9 cellular contexts compared by ENCODE assay signal in genomic region chr9:27499481-27499880, GRCh38. TPM values are rescaled to one million over a fixed set of nuclear protein-coding genes. Genes with fewer than 3 reads are reported as not detected.
A peak's percentile ranks its signal among the peaks of the same experiment; 100 is the strongest.
DNase-seq lines count a peak whose midpoint lies in the region; ATAC-seq, FAIRE-seq and TF ChIP-seq lines count a peak whose summit lies in the region.
"Had no signal": no experiment of that assay in that cellular context is flagged by ENCODE, and none has a peak within 500 bp of the region (broad histone marks: within the 10 kb centered on the region; RNA-seq: fewer than 3 reads in every experiment).

No MANE protein-coding gene starts in this region.

- CTCF ChIA-PET in GM12878 (lab: Yijun Ruan, JAX), result no interaction called here

- H3K27ac ChIP-seq in GM12878 (ENCODE audit: control insufficient read depth, insufficient read depth), result no peak overlapping the region
- H3K27ac ChIP-seq: SJCRH30 had no signal

- TF ChIP-seq RAD21 in GM12878 (IDR thresholded peaks at IDR 0.05; ENCODE audit: insufficient read depth, low read depth, low read length), result no peak

- no peak overlapping the region for H3K4me2 ChIP-seq in GM12878 (ENCODE audit: control insufficient read depth, insufficient read depth)

- H3K9ac ChIP-seq in GM12878 (ENCODE audit: control insufficient read depth, insufficient read depth, low read length), result no peak overlapping the region

- peak; percentile 83 for FAIRE-seq in GM12878 (lab: Jason Lieb, UNC)

- ATAC-seq in GM19043 (IDR thresholded peaks at IDR 0.05; ENCODE audit: low read depth, unreplicated experiment) (peak; percentile 78), GM12878 (peak; percentile 68)

- no peaks in the 10 kb centered on the region for H3K79me2 ChIP-seq in GM12878 (ENCODE audit: control insufficient read depth, insufficient read depth, low read length)

- 3% methylated on average over 2 of the region's 2 CpGs for WGBS in GM12878 (ENCODE audit: insufficient coverage, insufficient replicate concordance, low lambda C conversion rate, missing lambda C conversion rate)

- no peaks in the 10 kb centered on the region for H4K20me1 ChIP-seq in GM12878 (ENCODE audit: control insufficient read depth, insufficient read depth)

- DNase-seq in HPDE6-E6E7 (ENCODE audit: extremely low spot score) (peak; percentile 62), GM12878 (ENCODE audit: low read depth, low spot score) (no peak), retinal pigment epithelial cell (ENCODE audit: low read depth) (peak; percentile 9), GF-D8 (lab: John Stamatoyannopoulos, UW) (no peak), HuH-7.5 (ENCODE audit: low spot score) (no peak)
- no peak for DNase-seq in effector CD8-positive, alpha-beta T cell (lab: John Stamatoyannopoulos, UW)
- DNase-seq: activated naive CD4-positive, alpha-beta T cell treated with anti-CD3 and anti-CD28 coated beads, Interleukin-2, amount 50 U/mL, for 16 hours; SJCRH30 had no signal

- H3K4me3 ChIP-seq in GM12878 (no peak overlapping the region), retinal pigment epithelial cell (ENCODE audit: low read length) (no peak overlapping the region)
- H3K4me3 ChIP-seq: SJCRH30 had no signal

- TF ChIP-seq CTCF in GM12878 (IDR thresholded peaks at IDR 0.05 in 2 of 3, conservative IDR thresholded peaks at IDR 0.05 in 1 of 3; ENCODE audit: control insufficient read depth in 2 of 3, extremely low read depth in 1 of 3, insufficient read depth in 1 of 3, low read depth in 3 of 3, low read length in 3 of 3), result no peak
- no peak for TF ChIP-seq CTCF in retinal pigment epithelial cell (conservative IDR thresholded peaks at IDR 0.05; ENCODE audit: low read depth, low read length)

- no peaks in the 10 kb centered on the region for H3K36me3 ChIP-seq in GM12878 (ENCODE audit: control insufficient read depth in 2 of 2, insufficient read depth in 2 of 2, low read length in 1 of 2)
- H3K36me3 ChIP-seq: SJCRH30 had no signal

- RAD21 ChIA-PET in GM12878 (lab: Charles Lee; ENCODE audit: unreplicated experiment), result interaction anchor here (1.2 to 1.3 kb wide), 2 partner anchors 132 to 166 kb away, joined by 3 to 4 read pairs; no protein-coding TSS in a partner anchor

- intact Hi-C loops in GM12878 (cut with micrococcal nuclease; ENCODE audit: unreplicated experiment), result no loop called here

- H3K27me3 ChIP-seq in GM12878 (replicated peaks in 1 of 2; ENCODE audit: control insufficient read depth in 2 of 2, insufficient read depth in 2 of 2, low read length in 1 of 2), result no peaks in the 10 kb centered on the region
- H3K27me3 ChIP-seq: SJCRH30 had no signal

- H3K9me3 ChIP-seq in GM12878 (replicated peaks; ENCODE audit: control insufficient read depth, insufficient read depth, low read length), result no peaks in the 10 kb centered on the region; the same call in 2 of the 3 replicates
- H3K9me3 ChIP-seq: SJCRH30 had no signal

- BruUV-seq in GM12878 (replicated peaks; lab: Mats Ljungman, UMichigan), result no TSS peak

- SMC1A ChIA-PET in GM12878 (lab: Charles Lee; ENCODE audit: uncharacterized antibody, unreplicated experiment), result interaction anchor here (1.1 kb wide), 1 partner anchor 10 kb away, joined by 4 read pairs; no protein-coding TSS in a partner anchor

- TF ChIP-seq POLR2A in GM12878 (IDR thresholded peaks at IDR 0.05; ENCODE audit: low read depth, low read length), result no peak

- no peak overlapping the region for H2AFZ ChIP-seq in GM12878 (ENCODE audit: control insufficient read depth, low read depth, low read length)

- H3K4me1 ChIP-seq in GM12878 (ENCODE audit: control insufficient read depth, insufficient read depth, low read length), result peaks cover 7% of the 10 kb centered on the region; the same call in 1 of the 2 replicates
- H3K4me1 ChIP-seq: SJCRH30 had no signal

- no peak for TF ChIP-seq EP300 in GM12878 (IDR thresholded peaks at IDR 0.05; ENCODE audit: borderline replicate concordance in 1 of 2, control insufficient read depth in 1 of 2, low read depth in 2 of 2, low read length in 2 of 2)

- in situ Hi-C loops in GM12878 (cut with MboI), result no loop called here

- POLR2A ChIA-PET in GM12878 (lab: Charles Lee), result no interaction called here

TF ChIP-seq in GM12878, 131 proteins besides CTCF, POLR2A, EP300 and RAD21 (continues in another document):
- no peak for TF ChIP-seq IRF4 (IDR thresholded peaks at IDR 0.05; ENCODE audit: low read depth, low read length)
- no peak for TF ChIP-seq POLR2AphosphoS2 (IDR thresholded peaks at IDR 0.05; ENCODE audit: low read depth, low read length)
- TF ChIP-seq IRF5 (IDR thresholded peaks at IDR 0.05; ENCODE audit: borderline replicate concordance), result no peak
- no peak for TF ChIP-seq ZZZ3 (IDR thresholded peaks at IDR 0.05; ENCODE audit: control insufficient read depth, insufficient read length, low read depth)
- TF ChIP-seq JUNB (IDR thresholded peaks at IDR 0.05), result peak; percentile 44
- peak in 1 of 2 experiments; percentile 14; a peak in 1 of 4 replicates for TF ChIP-seq ETV6 (conservative IDR thresholded peaks at IDR 0.05 in 1 of 2, IDR thresholded peaks at IDR 0.05 in 1 of 2; ENCODE audit: borderline replicate concordance in 1 of 2, low read depth in 1 of 2)
- TF ChIP-seq ATF2 (IDR thresholded peaks at IDR 0.05; ENCODE audit: low read length), result no peak
- no peak for TF ChIP-seq BRCA1 (IDR thresholded peaks at IDR 0.05; ENCODE audit: low read depth, low read length)

RNA-seq across cellular contexts. Expression of gene IFNK, which starts 24.6 kb away (rescaled TPM):
- total RNA-seq in GM12878 (2013; cell fraction: nucleolus; rRNA removed), result not detected in 2 replicates
- total RNA-seq in GM12878 (2014; rRNA removed), result not detected in 2 replicates
- not detected in 2 replicates for total RNA-seq in GM12878 (2014; rRNA removed; fragmentation: Illumina TruSeq; extraction: Trizol)
- total RNA-seq in GM12878 (2021), result not detected in 2 replicates
- polyA plus RNA-seq in GM12878 (2011; ENCODE audit: low read depth), result not detected
- polyA plus RNA-seq in GM12878 (2011; rRNA removed), result not detected in 2 replicates
- not detected in 2 replicates for polyA plus RNA-seq in GM12878 (2011; cell fraction: cytosol; rRNA removed)
- polyA plus RNA-seq in GM12878 (2011; cell fraction: nucleus; rRNA removed), result not detected in 2 replicates
- not detected in 2 replicates for polyA plus RNA-seq in GM12878 (2012)
- not detected in 2 replicates for polyA plus RNA-seq in GM12878 (2014; fragmentation: Illumina TruSeq; extraction: Trizol)
- not detected for polyA plus RNA-seq in GM12878 (2014; fragmentation: Nextera tagmentation; extraction: Ambion mirVana)
- 0.06 TPM in 1 of 2 replicates, not detected in the other for polyA plus RNA-seq in GM12878 (2014; rRNA removed)
- not detected for polyA plus RNA-seq in GM12878 (2016; fragmentation: Nextera tagmentation; extraction: Ambion mirVana)
- polyA minus RNA-seq in GM12878 (2011; rRNA and poly(A)+ RNA removed), result not detected in 2 replicates
- polyA minus RNA-seq in GM12878 (2011; cell fraction: cytosol; rRNA and poly(A)+ RNA removed), result not detected in 2 replicates
- not detected in 2 replicates for polyA minus RNA-seq in GM12878 (2011; cell fraction: nucleus; rRNA and poly(A)+ RNA removed)
- total RNA-seq: SJCRH30 had no signal

RNA-seq across cellular contexts. Expression of gene MOB3B, which starts 30.1 kb away (rescaled TPM):
- total RNA-seq in GM12878 (2013; cell fraction: nucleolus; rRNA removed), result 5.7 and 5.9 TPM in 2 replicates
- total RNA-seq in GM12878 (2014; rRNA removed) (0.71 and 0.79 TPM in 2 replicates), GM12878 (2014; rRNA removed; fragmentation: Illumina TruSeq; extraction: Trizol) (0.74 and 1.1 TPM in 2 replicates), GM12878 (2021) (1.4 and 1.7 TPM in 2 replicates)
- polyA plus RNA-seq in GM12878 (2011; ENCODE audit: low read depth), result 0.17 TPM
- polyA plus RNA-seq in GM12878 (2011; rRNA removed) (2.7 and 2.9 TPM in 2 replicates), GM12878 (2014; fragmentation: Illumina TruSeq; extraction: Trizol) (1.5 and 1.6 TPM in 2 replicates), GM12878 (2014; fragmentation: Nextera tagmentation; extraction: Ambion mirVana) (under 1 TPM; 0.44 to 0.85 TPM), GM12878 (2014; rRNA removed) (0.96 and 1.0 TPM in 2 replicates), GM12878 (2016; fragmentation: Nextera tagmentation; extraction: Ambion mirVana) (under 1 TPM; 0.78 to 0.80 TPM)
- 1.8 and 2.1 TPM in 2 replicates for polyA plus RNA-seq in GM12878 (2011; cell fraction: cytosol; rRNA removed)
- 1.4 and 1.5 TPM in 2 replicates for polyA plus RNA-seq in GM12878 (2011; cell fraction: nucleus; rRNA removed)
- polyA plus RNA-seq in GM12878 (2012), result 0.38 and 0.45 TPM in 2 replicates
- polyA minus RNA-seq in GM12878 (2011; rRNA and poly(A)+ RNA removed), result 4.4 and 4.8 TPM in 2 replicates
- 1.5 and 2.0 TPM in 2 replicates for polyA minus RNA-seq in GM12878 (2011; cell fraction: cytosol; rRNA and poly(A)+ RNA removed)
- polyA minus RNA-seq in GM12878 (2011; cell fraction: nucleus; rRNA and poly(A)+ RNA removed), result 2.4 and 3.2 TPM in 2 replicates

Comparison
In these comparisons a context has a peak if more than half of its experiments do, and no peak if none do; other contexts are left out.
1. DNase-seq: peak in HPDE6-E6E7 (single experiment) and retinal pigment epithelial cell (single experiment); none in GM12878 (single experiment), GF-D8 (single experiment), effector CD8-positive, alpha-beta T cell (single experiment) and HuH-7.5 (single experiment).